In genomic region chr4:70203601-70204000, GRCh38 we compare ENCODE assay signal across 10 cellular contexts. TPM values are rescaled to one million over a fixed set of nuclear protein-coding genes. Genes with fewer than 3 reads are reported as not detected.
"Had no signal": no experiment of that assay in that cellular context is flagged by ENCODE, and none has a peak within 500 bp of the region (broad histone marks: within the 10 kb centered on the region; RNA-seq: fewer than 3 reads in every experiment).

No MANE protein-coding gene starts in this region.

- FAIRE-seq: H1, H54, HTR-8/SVneo, K562 had no signal

- H2AFZ ChIP-seq: GM23338 had no signal

- DNase-seq: H9, HCEC 1CT, IMR-90, KG1 had no signal

- ATAC-seq: GM23338, K562 had no signal

- H3K4me2 ChIP-seq: GM23338 had no signal

- H3K4me3 ChIP-seq: GM23338, K562 had no signal

RNA-seq across cellular contexts. Expression of gene ODAM, which starts 8.1 kb away (rescaled TPM):
- total RNA-seq: GM23338, H1, H9, HT-29, IMR-90, K562 had no signal
- polyA plus RNA-seq: GM23338, IMR-90, K562 had no signal

RNA-seq across cellular contexts. Expression of gene FDCSP, which starts 22.3 kb away (rescaled TPM):
- total RNA-seq: GM23338, H1, H9, HT-29, IMR-90, K562 had no signal
- polyA plus RNA-seq: GM23338, H1, IMR-90, K562 had no signal

RNA-seq across cellular contexts. Expression of gene CSN3, which starts 38.8 kb away (rescaled TPM):
- total RNA-seq: GM23338, H1, H9, HT-29, IMR-90, K562 had no signal
- polyA plus RNA-seq: GM23338, H1, IMR-90, K562 had no signal

RNA-seq across cellular contexts. Expression of gene PRR27, which starts 49.6 kb away (rescaled TPM):
- total RNA-seq: GM23338, H1, H9, HT-29, IMR-90, K562 had no signal
- polyA plus RNA-seq: GM23338, H1, IMR-90, K562 had no signal
